Comparison of ENCODE assay signal across 17 cellular contexts in genomic region chr14:52458721-52459085, GRCh38.
DNase-seq lines count a peak whose midpoint lies in the region; ATAC-seq and TF ChIP-seq lines count a peak whose summit lies in the region.
"Had no signal": no experiment of that assay in that cellular context is flagged by ENCODE, and none has a peak within 500 bp of the region (broad histone marks: within the 10 kb centered on the region; RNA-seq: fewer than 3 reads in every experiment).

No MANE protein-coding gene starts in this region.

- no peak overlapping the region for H3K18ac ChIP-seq in mesenchymal stem cell (ENCODE audit: low read depth in 1 of 2, low read length in 2 of 2)

- H3K4me1 ChIP-seq in RWPE2 (ENCODE audit: insufficient read depth, poor library complexity, severe bottlenecking) (peaks cover 39% of the 10 kb centered on the region), mesenchymal stem cell (ENCODE audit: control insufficient read depth, insufficient read depth, low read depth, low read length) (no peaks in the 10 kb centered on the region)
- H3K4me1 ChIP-seq: psoas muscle had no signal

- peak overlapping the region; percentile 93 for H3K27ac ChIP-seq in RWPE2 (ENCODE audit: poor library complexity, severe bottlenecking)
- H3K27ac ChIP-seq in epithelial cell of prostate, result peak overlapping the region; percentile 61
- peak overlapping the region; percentile 85 for H3K27ac ChIP-seq in mesenchymal stem cell (ENCODE audit: low read length, poor library complexity, severe bottlenecking)
- H3K27ac ChIP-seq: psoas muscle had no signal

- no CpG with 5 or more reads among the region's 1 CpG for WGBS in mesenchymal stem cell

- no peak overlapping the region for H3K9ac ChIP-seq in mesenchymal stem cell (ENCODE audit: low read length)

- no peak overlapping the region for H3K14ac ChIP-seq in mesenchymal stem cell (ENCODE audit: low read length in 2 of 2)

- no peak overlapping the region for H2AK5ac ChIP-seq in mesenchymal stem cell (ENCODE audit: low read length, severe bottlenecking)

- no peaks in the 10 kb centered on the region for H3K79me1 ChIP-seq in mesenchymal stem cell (replicated peaks; ENCODE audit: low read length, poor library complexity, severe bottlenecking)

- TF ChIP-seq CTCF in RWPE2 (IDR thresholded peaks at IDR 0.05; ENCODE audit: poor library complexity, severe bottlenecking), result no peak

- H2BK15ac ChIP-seq in mesenchymal stem cell (ENCODE audit: low read depth, poor library complexity, severe bottlenecking), result no peak overlapping the region

- no peak overlapping the region for H3K4me2 ChIP-seq in mesenchymal stem cell (ENCODE audit: low read length, poor library complexity, severe bottlenecking)

- no peak overlapping the region for H4K91ac ChIP-seq in mesenchymal stem cell (ENCODE audit: low read length)

- ATAC-seq in RWPE2 (ENCODE audit: low read depth), result peak; percentile 32
- no peak for ATAC-seq in HG03108 (IDR thresholded peaks at IDR 0.05; ENCODE audit: unreplicated experiment)
- ATAC-seq: psoas muscle had no signal

- no peaks in the 10 kb centered on the region for H3K9me3 ChIP-seq in RWPE2 (ENCODE audit: severe bottlenecking)
- H3K9me3 ChIP-seq in mesenchymal stem cell (ENCODE audit: control insufficient read depth, low read length), result no peaks in the 10 kb centered on the region
- H3K9me3 ChIP-seq: psoas muscle had no signal

- no peak overlapping the region for H2AFZ ChIP-seq in mesenchymal stem cell (ENCODE audit: low read depth, low read length)

- H3K23ac ChIP-seq in mesenchymal stem cell (ENCODE audit: low read length in 2 of 2), result no peak overlapping the region

- H4K8ac ChIP-seq in mesenchymal stem cell (ENCODE audit: low read length), result no peak overlapping the region

- no peak overlapping the region for H2BK5ac ChIP-seq in mesenchymal stem cell (ENCODE audit: low read depth, low read length, poor library complexity, severe bottlenecking)

- no peak overlapping the region for H3K4me3 ChIP-seq in RWPE2 (ENCODE audit: severe bottlenecking)
- H3K4me3 ChIP-seq in mesenchymal stem cell (ENCODE audit: insufficient read depth in 1 of 2, low read depth in 1 of 2, low read length in 2 of 2), result no peak overlapping the region
- H3K4me3 ChIP-seq: coronary artery, psoas muscle had no signal

- no peak overlapping the region for H2BK120ac ChIP-seq in mesenchymal stem cell (ENCODE audit: low read depth, low read length)

- no peak overlapping the region for H3K4ac ChIP-seq in mesenchymal stem cell (ENCODE audit: low read depth in 1 of 2, low read length in 2 of 2)

- no peak overlapping the region for H2BK12ac ChIP-seq in mesenchymal stem cell (ENCODE audit: low read length in 2 of 2)

- DNase-seq in Daoy (ENCODE audit: low read depth) (peak; percentile 7), RWPE2 (ENCODE audit: low spot score) (no peak), epithelial cell of prostate (ENCODE audit: low read depth, low spot score) (no peak), mesenchymal stem cell (peak; percentile 60), NCI-H1105 treated with DMSO at 0.1 percent for 48 hours (lab: John Stamatoyannopoulos, UW) (no peak), NCI-H1436 (lab: John Stamatoyannopoulos, UW) (no peak)
- no peak for DNase-seq in stimulated activated CD4-positive, alpha-beta T cell treated with anti-CD3 and anti-CD28 coated beads, Interleukin-4, amount 100 ng/mL, for 4 hours
- DNase-seq: ACHN; activated naive CD8-positive, alpha-beta T cell treated with anti-CD3 and anti-CD28 coated beads, Interleukin-2, amount 50 U/mL, for 24 hours; CD4-positive, alpha-beta T cell; head of caudate nucleus; islet precursor cell; NCI-H1694 treated with DMSO at 0.1 percent for 48 hours; psoas muscle; stimulated activated CD4-positive, alpha-beta T cell treated with anti-CD3 and anti-CD28 coated beads, Interleukin-12 subunit alpha, Interleukin-12 subunit beta, amount 100 ng/mL, for 4 hours had no signal

- no peaks in the 10 kb centered on the region for H3K36me3 ChIP-seq in RWPE2 (ENCODE audit: low read depth)
- H3K36me3 ChIP-seq in mesenchymal stem cell (ENCODE audit: control insufficient read depth in 1 of 2, insufficient read depth in 2 of 2, low read depth in 1 of 2, low read length in 2 of 2), result no peaks in the 10 kb centered on the region

- H3K27me3 ChIP-seq in RWPE2 (ENCODE audit: insufficient read depth, poor library complexity, severe bottlenecking) (no peaks in the 10 kb centered on the region), mesenchymal stem cell (ENCODE audit: control insufficient read depth in 1 of 2, insufficient read depth in 1 of 2, low read length in 2 of 2) (no peaks in the 10 kb centered on the region)

Comparison
In these comparisons a context has a peak if more than half of its experiments do, and no peak if none do; other contexts are left out.
1. DNase-seq: peak in Daoy (single experiment) and mesenchymal stem cell (single experiment); none in RWPE2 (single experiment), epithelial cell of prostate (single experiment), NCI-H1105 treated with DMSO at 0.1 percent for 48 hours (single experiment), NCI-H1436 (single experiment) and stimulated activated CD4-positive, alpha-beta T cell treated with anti-CD3 and anti-CD28 coated beads, Interleukin-4, amount 100 ng/mL, for 4 hours (0 of 2).
2. Peak in every context shown above with its lines, with median percentiles within 50 percentile points of each other: H3K27ac ChIP-seq.